In the genomic region with DNA sequence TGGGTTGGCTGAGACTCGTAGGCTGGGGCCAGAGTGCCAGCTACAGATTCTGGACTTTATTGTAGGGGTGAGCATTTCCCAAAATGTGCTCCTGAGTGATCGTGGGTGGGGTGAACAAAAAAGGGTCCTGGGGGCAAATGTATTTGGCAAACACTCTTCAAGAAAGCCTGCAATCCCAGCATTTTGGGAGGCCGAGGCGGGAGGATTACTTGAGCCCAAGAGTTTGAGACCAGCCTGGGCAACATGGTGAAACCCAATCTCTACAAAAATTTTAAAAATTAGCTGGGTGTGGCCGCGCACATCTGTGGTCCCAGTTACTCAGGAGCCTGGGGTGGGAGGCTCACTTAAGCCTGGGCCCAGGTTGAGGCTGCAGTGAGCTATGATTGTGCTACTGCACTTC, we compare ENCODE assay signal across 10 cellular contexts. TPM values are rescaled to one million over a fixed set of nuclear protein-coding genes. Genes with fewer than 3 reads are reported as not detected.
DNase-seq lines count a peak whose midpoint lies in the region; ATAC-seq and TF ChIP-seq lines count a peak whose summit lies in the region.
"Had no signal": no experiment of that assay in that cellular context is flagged by ENCODE, and none has a peak within 500 bp of the region (broad histone marks: within the 10 kb centered on the region; RNA-seq: fewer than 3 reads in every experiment).

No MANE protein-coding gene starts in this region.

- H3K4me1 ChIP-seq in heart left ventricle (peaks cover 3 to 39% (median 28%) of the 10 kb centered on the region in 12 donors), ectodermal cell (ENCODE audit: control insufficient read depth, insufficient read depth, low read length) (peaks cover 9% of the 10 kb centered on the region), uterus (no peaks in the 10 kb centered on the region)

- H3K36me3 ChIP-seq in heart left ventricle = no peaks in the 10 kb centered on the region
- H3K36me3 ChIP-seq in ectodermal cell (ENCODE audit: control insufficient read depth, insufficient read depth, low read length) = no peaks in the 10 kb centered on the region
- no peaks in the 10 kb centered on the region for H3K36me3 ChIP-seq in uterus
- H3K36me3 ChIP-seq: pancreas had no signal

- H3K27ac ChIP-seq in heart left ventricle = peak overlapping the region; percentile 95 to 100 (median 98)
- no peak overlapping the region for H3K27ac ChIP-seq in ectodermal cell (ENCODE audit: insufficient read depth, low read depth, low read length, poor library complexity, severe bottlenecking)
- peak overlapping the region; percentile 92 for H3K27ac ChIP-seq in uterus

- H3K27ac Mint-ChIP-seq in natural killer cell = peak overlapping the region; percentile 45 to 77
- H3K27ac Mint-ChIP-seq: activated naive CD8-positive, alpha-beta T cell treated with anti-CD3 and anti-CD28 coated beads, Interleukin-2, amount 10 ng/mL, durations not matched to agents 7 days and 5 days had no signal

- no peaks in the 10 kb centered on the region for H3K9me3 ChIP-seq in heart left ventricle
- no peaks in the 10 kb centered on the region for H3K9me3 ChIP-seq in ectodermal cell (ENCODE audit: control insufficient read depth, low read length)
- no peaks in the 10 kb centered on the region for H3K9me3 ChIP-seq in uterus
- H3K9me3 ChIP-seq: pancreas had no signal

- no peaks in the 10 kb centered on the region for H3K9me3 Mint-ChIP-seq in natural killer cell

- peaks cover 5 to 13% of the 10 kb centered on the region in 2 donors for H3K4me1 Mint-ChIP-seq in natural killer cell

- DNase-seq in heart left ventricle (no peak), Right ventricle myocardium superior (no peak), natural killer cell (no peak), uterus (no peak), hepatic stellate cell (ENCODE audit: low spot score) (no peak)

- H3K27me3 ChIP-seq in heart left ventricle = no peaks in the 10 kb centered on the region
- no peaks in the 10 kb centered on the region for H3K27me3 ChIP-seq in ectodermal cell (ENCODE audit: control insufficient read depth, insufficient read depth, low read length, poor library complexity, severe bottlenecking)
- H3K27me3 ChIP-seq in uterus = no peaks in the 10 kb centered on the region
- H3K27me3 ChIP-seq: pancreas had no signal

- WGBS in heart left ventricle, 4 donors = 79 to 90% (median 84%) methylated on average over 6 of the region's 6 CpGs
- 94 to 95% methylated on average over 6 of the region's 6 CpGs for WGBS in ectodermal cell, 2 experiments

- H3K36me3 Mint-ChIP-seq in natural killer cell = no peaks in the 10 kb centered on the region

- intact Hi-C loops in heart left ventricle (cut with DNase I) (loop anchor here in 9 of 10 donors (2.0 to 5.0 kb wide), 13 partner anchors 28 to 108 kb away; partner anchors contain the start of genes CDKN2AIPNL (in 1 of the 9) and UBE2B (in 1 of the 9)), Right ventricle myocardium superior (cut with DNase I) (loop anchor here (2.0 to 5.0 kb wide), 3 partner anchors 40 to 60 kb away; partner anchors contain the start of gene CDKN2AIPNL), natural killer cell (cut with micrococcal nuclease) (no loop called here), uterus (cut with DNase I; ENCODE audit: low total_unique reads) (loop anchor here (2.0 to 10.0 kb wide), 2 partner anchors 52 to 58 kb away; partner anchors contain the start of genes CDKN2AIPNL and JADE2)

- peak overlapping the region; percentile 63 for H3K4me3 Mint-ChIP-seq in natural killer cell

- TF ChIP-seq CTCF in heart left ventricle (IDR thresholded peaks at IDR 0.05) = no peak
- TF ChIP-seq CTCF in natural killer cell (IDR thresholded peaks at IDR 0.05) = no peak
- no peak for TF ChIP-seq CTCF in uterus (IDR thresholded peaks at IDR 0.05)

- TF ChIP-seq POLR2A in heart left ventricle (IDR thresholded peaks at IDR 0.05) (no peak), uterus (IDR thresholded peaks at IDR 0.05) (no peak)

- no peak for ATAC-seq in heart left ventricle
- ATAC-seq in Right ventricle myocardium superior (ENCODE audit: poor library complexity) = no peak
- ATAC-seq in natural killer cell = no peak
- no peak for ATAC-seq in GM21717 (IDR thresholded peaks at IDR 0.05; ENCODE audit: unreplicated experiment)
- ATAC-seq in GM18858 (IDR thresholded peaks at IDR 0.05; ENCODE audit: unreplicated experiment) = no peak

- no peaks in the 10 kb centered on the region for H3K27me3 Mint-ChIP-seq in natural killer cell (ENCODE audit: low read depth in 2 of 2)

- peak overlapping the region in 5 of 12 donors; percentile 53 to 74 (median 62) for H3K4me3 ChIP-seq in heart left ventricle
- H3K4me3 ChIP-seq in ectodermal cell (ENCODE audit: insufficient read depth, low read depth, low read length) = peak overlapping the region; percentile 48
- H3K4me3 ChIP-seq in uterus = no peak overlapping the region

RNA-seq across cellular contexts. Expression of gene CDKN2AIPNL, which starts 55.5 kb away (rescaled TPM):
- total RNA-seq in heart left ventricle = 10 to 100 TPM; 26.6 to 38.4 (median 32.3) TPM
- polyA plus RNA-seq in heart left ventricle = 10 to 100 TPM; 45.1 to 87.5 TPM
- total RNA-seq in Right ventricle myocardium superior = 43.1 TPM
- 77.8 TPM for polyA plus RNA-seq in ectodermal cell (2013, experiment 1 of 4)
- 78.8 TPM for polyA plus RNA-seq in ectodermal cell (2013, experiment 2 of 4)
- 70.8 TPM for polyA plus RNA-seq in ectodermal cell (2013, experiment 3 of 4)
- 66.7 TPM for polyA plus RNA-seq in ectodermal cell (2013, experiment 4 of 4)
- total RNA-seq in natural killer cell = 10 to 100 TPM; 12.3 to 15.5 (median 13.4) TPM
- total RNA-seq in uterus = 10 to 100 TPM in 3 of 4 donors, not detected in 1; 20.9 to 26.1 (median 24.5) TPM

RNA-seq across cellular contexts. Expression of gene JADE2, which starts 58.2 kb away (rescaled TPM):
- 10 to 100 TPM; 22.8 to 54.8 (median 33.9) TPM for total RNA-seq in heart left ventricle
- 10 to 100 TPM in 1 of 2 donors, 1 to 10 TPM in 1; 8.3 to 17.1 TPM for polyA plus RNA-seq in heart left ventricle
- total RNA-seq in Right ventricle myocardium superior = 25.9 TPM
- polyA plus RNA-seq in ectodermal cell (2013, experiment 1 of 4) = 5.8 TPM
- polyA plus RNA-seq in ectodermal cell (2013, experiment 2 of 4) = 3.3 TPM
- 3.1 TPM for polyA plus RNA-seq in ectodermal cell (2013, experiment 3 of 4)
- polyA plus RNA-seq in ectodermal cell (2013, experiment 4 of 4) = 3.6 TPM
- 100 to 1,000 TPM; 130 to 174 (median 173) TPM for total RNA-seq in natural killer cell
- 10 to 100 TPM; 15.8 to 95.8 (median 16.7) TPM for total RNA-seq in uterus
